In the genomic region with DNA sequence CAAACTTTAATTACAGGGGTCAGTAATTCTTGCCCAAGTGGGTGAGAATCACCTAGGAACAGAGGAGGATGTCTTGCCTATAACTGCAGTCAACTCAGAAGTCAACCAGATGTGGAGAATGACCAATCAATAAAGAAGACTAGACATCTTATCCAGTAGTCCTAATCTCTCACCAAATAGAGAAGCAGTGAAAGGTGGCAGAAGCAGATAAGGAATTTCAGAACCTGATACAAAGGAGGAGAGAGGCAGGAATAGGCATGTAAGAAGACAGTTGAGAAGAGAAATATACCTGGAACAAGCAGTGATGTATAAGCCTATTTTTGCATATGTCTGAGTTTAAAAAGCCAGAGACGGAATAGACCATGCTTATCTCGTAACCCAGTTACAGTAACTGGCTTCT, we compare ENCODE assay signal across 1 cellular context.
TF ChIP-seq lines count a peak whose summit lies in the region.

No MANE protein-coding gene starts in this region.

TF ChIP-seq in K562, 482 proteins besides CTCF, POLR2A, EP300 and RAD21 (continued from another document and continues in another):
- TF ChIP-seq MGA (IDR thresholded peaks at IDR 0.05), result no peak
- no peak for TF ChIP-seq ZNF707 (CRISPR knock-in tag; conservative IDR thresholded peaks at IDR 0.05)
- TF ChIP-seq MEIS2 (IDR thresholded peaks at IDR 0.05; ENCODE audit: partially characterized antibody), result peak; percentile 69
- no peak for TF ChIP-seq ZNF57 (CRISPR knock-in tag; IDR thresholded peaks at IDR 0.05)
- TF ChIP-seq, protein P1, sequence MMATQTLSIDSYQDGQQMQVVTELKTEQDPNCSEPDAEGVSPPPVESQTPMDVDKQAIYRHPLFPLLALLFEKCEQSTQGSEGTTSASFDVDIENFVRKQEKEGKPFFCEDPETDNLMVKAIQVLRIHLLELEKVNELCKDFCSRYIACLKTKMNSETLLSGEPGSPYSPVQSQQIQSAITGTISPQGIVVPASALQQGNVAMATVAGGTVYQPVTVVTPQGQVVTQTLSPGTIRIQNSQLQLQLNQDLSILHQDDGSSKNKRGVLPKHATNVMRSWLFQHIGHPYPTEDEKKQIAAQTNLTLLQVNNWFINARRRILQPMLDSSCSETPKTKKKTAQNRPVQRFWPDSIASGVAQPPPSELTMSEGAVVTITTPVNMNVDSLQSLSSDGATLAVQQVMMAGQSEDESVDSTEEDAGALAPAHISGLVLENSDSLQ (IDR thresholded peaks at IDR 0.05), result peak; percentile 27; the same call in 1 of the 2 replicates
- no peak for TF ChIP-seq ZNF644 (tag; IDR thresholded peaks at IDR 0.05; ENCODE audit: low read depth)
- TF ChIP-seq, protein P2, sequence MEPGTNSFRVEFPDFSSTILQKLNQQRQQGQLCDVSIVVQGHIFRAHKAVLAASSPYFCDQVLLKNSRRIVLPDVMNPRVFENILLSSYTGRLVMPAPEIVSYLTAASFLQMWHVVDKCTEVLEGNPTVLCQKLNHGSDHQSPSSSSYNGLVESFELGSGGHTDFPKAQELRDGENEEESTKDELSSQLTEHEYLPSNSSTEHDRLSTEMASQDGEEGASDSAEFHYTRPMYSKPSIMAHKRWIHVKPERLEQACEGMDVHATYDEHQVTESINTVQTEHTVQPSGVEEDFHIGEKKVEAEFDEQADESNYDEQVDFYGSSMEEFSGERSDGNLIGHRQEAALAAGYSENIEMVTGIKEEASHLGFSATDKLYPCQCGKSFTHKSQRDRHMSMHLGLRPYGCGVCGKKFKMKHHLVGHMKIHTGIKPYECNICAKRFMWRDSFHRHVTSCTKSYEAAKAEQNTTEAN (CRISPR knock-in tag; IDR thresholded peaks at IDR 0.05), result no peak
- TF ChIP-seq, protein P3, sequence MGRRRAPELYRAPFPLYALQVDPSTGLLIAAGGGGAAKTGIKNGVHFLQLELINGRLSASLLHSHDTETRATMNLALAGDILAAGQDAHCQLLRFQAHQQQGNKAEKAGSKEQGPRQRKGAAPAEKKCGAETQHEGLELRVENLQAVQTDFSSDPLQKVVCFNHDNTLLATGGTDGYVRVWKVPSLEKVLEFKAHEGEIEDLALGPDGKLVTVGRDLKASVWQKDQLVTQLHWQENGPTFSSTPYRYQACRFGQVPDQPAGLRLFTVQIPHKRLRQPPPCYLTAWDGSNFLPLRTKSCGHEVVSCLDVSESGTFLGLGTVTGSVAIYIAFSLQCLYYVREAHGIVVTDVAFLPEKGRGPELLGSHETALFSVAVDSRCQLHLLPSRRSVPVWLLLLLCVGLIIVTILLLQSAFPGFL (CRISPR knock-in tag; IDR thresholded peaks at IDR 0.05), result no peak
- no peak for TF ChIP-seq HIVEP1 (CRISPR knock-in tag; IDR thresholded peaks at IDR 0.05)
- TF ChIP-seq ZNF830 (CRISPR knock-in tag; IDR thresholded peaks at IDR 0.05), result no peak
- no peak for TF ChIP-seq KDM2B (CRISPR knock-in tag; IDR thresholded peaks at IDR 0.05)
- TF ChIP-seq ZBTB8A (IDR thresholded peaks at IDR 0.05; ENCODE audit: partially characterized antibody), result no peak
- TF ChIP-seq KLF13 (tag; IDR thresholded peaks at IDR 0.05; ENCODE audit: borderline replicate concordance, low read depth), result no peak
- no peak for TF ChIP-seq DIDO1 (tag; IDR thresholded peaks at IDR 0.05; ENCODE audit: low read depth)
- TF ChIP-seq BHLHE40 (IDR thresholded peaks at IDR 0.05; ENCODE audit: low read length), result no peak
- no peak for TF ChIP-seq ASH1L (IDR thresholded peaks at IDR 0.05; ENCODE audit: borderline replicate concordance, low read depth, partially characterized antibody)
- no peak for TF ChIP-seq FOXJ2 (tag; IDR thresholded peaks at IDR 0.05)
- TF ChIP-seq MYC (IDR thresholded peaks at IDR 0.05; ENCODE audit: low read depth, low read length), result no peak
- no peak for TF ChIP-seq MYC (CRISPR knock-in tag; IDR thresholded peaks at IDR 0.05; ENCODE audit: borderline replicate concordance, low read depth)
- TF ChIP-seq, protein P4, sequence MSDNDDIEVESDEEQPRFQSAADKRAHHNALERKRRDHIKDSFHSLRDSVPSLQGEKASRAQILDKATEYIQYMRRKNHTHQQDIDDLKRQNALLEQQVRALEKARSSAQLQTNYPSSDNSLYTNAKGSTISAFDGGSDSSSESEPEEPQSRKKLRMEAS (CRISPR knock-in tag; IDR thresholded peaks at IDR 0.05), result no peak
- TF ChIP-seq CHD1 (IDR thresholded peaks at IDR 0.05; ENCODE audit: low read length), result no peak
- no peak for TF ChIP-seq ZC3H4 (CRISPR knock-in tag; IDR thresholded peaks at IDR 0.05; ENCODE audit: borderline replicate concordance)
- TF ChIP-seq POLR2AphosphoS2 (IDR thresholded peaks at IDR 0.05; ENCODE audit: low read length), result no peak
- no peak for TF ChIP-seq CREBBP (IDR thresholded peaks at IDR 0.05; ENCODE audit: low read depth, low read length)
- no peak for TF ChIP-seq ZNF551 (CRISPR knock-in tag; IDR thresholded peaks at IDR 0.05)
- TF ChIP-seq HNRNPLL (IDR thresholded peaks at IDR 0.05; ENCODE audit: low read depth, low read length, poor library complexity, severe bottlenecking), result no peak
- TF ChIP-seq THRA (IDR thresholded peaks at IDR 0.05), result no peak
- peak; percentile 42 to 73; a peak in 3 of 4 replicates for TF ChIP-seq KDM1A (IDR thresholded peaks at IDR 0.05)
- TF ChIP-seq KHSRP (IDR thresholded peaks at IDR 0.05), result no peak
- no peak for TF ChIP-seq ZKSCAN3 (CRISPR knock-in tag; IDR thresholded peaks at IDR 0.05)
- TF ChIP-seq TAF9B (IDR thresholded peaks at IDR 0.05; ENCODE audit: partially characterized antibody), result no peak
- TF ChIP-seq ZFP30 (CRISPR knock-in tag; IDR thresholded peaks at IDR 0.05; ENCODE audit: borderline replicate concordance), result no peak
- TF ChIP-seq, protein P5, sequence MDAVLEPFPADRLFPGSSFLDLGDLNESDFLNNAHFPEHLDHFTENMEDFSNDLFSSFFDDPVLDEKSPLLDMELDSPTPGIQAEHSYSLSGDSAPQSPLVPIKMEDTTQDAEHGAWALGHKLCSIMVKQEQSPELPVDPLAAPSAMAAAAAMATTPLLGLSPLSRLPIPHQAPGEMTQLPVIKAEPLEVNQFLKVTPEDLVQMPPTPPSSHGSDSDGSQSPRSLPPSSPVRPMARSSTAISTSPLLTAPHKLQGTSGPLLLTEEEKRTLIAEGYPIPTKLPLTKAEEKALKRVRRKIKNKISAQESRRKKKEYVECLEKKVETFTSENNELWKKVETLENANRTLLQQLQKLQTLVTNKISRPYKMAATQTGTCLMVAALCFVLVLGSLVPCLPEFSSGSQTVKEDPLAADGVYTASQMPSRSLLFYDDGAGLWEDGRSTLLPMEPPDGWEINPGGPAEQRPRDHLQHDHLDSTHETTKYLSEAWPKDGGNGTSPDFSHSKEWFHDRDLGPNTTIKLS (IDR thresholded peaks at IDR 0.05; ENCODE audit: borderline replicate concordance, low read depth), result no peak
- TF ChIP-seq, protein P6, sequence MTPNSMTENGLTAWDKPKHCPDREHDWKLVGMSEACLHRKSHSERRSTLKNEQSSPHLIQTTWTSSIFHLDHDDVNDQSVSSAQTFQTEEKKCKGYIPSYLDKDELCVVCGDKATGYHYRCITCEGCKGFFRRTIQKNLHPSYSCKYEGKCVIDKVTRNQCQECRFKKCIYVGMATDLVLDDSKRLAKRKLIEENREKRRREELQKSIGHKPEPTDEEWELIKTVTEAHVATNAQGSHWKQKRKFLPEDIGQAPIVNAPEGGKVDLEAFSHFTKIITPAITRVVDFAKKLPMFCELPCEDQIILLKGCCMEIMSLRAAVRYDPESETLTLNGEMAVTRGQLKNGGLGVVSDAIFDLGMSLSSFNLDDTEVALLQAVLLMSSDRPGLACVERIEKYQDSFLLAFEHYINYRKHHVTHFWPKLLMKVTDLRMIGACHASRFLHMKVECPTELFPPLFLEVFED (CRISPR knock-in tag; conservative IDR thresholded peaks at IDR 0.05), result no peak
- peak; percentile 71; the same call in 1 of the 2 replicates for TF ChIP-seq CC2D1A (IDR thresholded peaks at IDR 0.05)
- no peak for TF ChIP-seq SMARCA5 (IDR thresholded peaks at IDR 0.05)
- TF ChIP-seq SMARCC2 (IDR thresholded peaks at IDR 0.05; ENCODE audit: low read depth), result peak; percentile 64; the same call in 1 of the 2 replicates
- no peak for TF ChIP-seq SIN3B (IDR thresholded peaks at IDR 0.05; ENCODE audit: low read depth)
- TF ChIP-seq CCNT2 (IDR thresholded peaks at IDR 0.05; ENCODE audit: borderline replicate concordance, extremely low read depth, insufficient read length, low read depth, low read length), result peak; percentile 49
- no peak for TF ChIP-seq ZSCAN29 (IDR thresholded peaks at IDR 0.05)
- TF ChIP-seq ZNF311 (CRISPR knock-in tag; IDR thresholded peaks at IDR 0.05), result no peak
